In genomic region chr1:198798923-198799386, GRCh38 we compare ENCODE assay signal across 1 cellular context.
TF ChIP-seq lines count a peak whose summit lies in the region.

No MANE protein-coding gene starts in this region.

TF ChIP-seq in GM12878, 131 proteins besides CTCF, POLR2A, EP300 and RAD21 (continued from another document):
- TF ChIP-seq, protein P1, sequence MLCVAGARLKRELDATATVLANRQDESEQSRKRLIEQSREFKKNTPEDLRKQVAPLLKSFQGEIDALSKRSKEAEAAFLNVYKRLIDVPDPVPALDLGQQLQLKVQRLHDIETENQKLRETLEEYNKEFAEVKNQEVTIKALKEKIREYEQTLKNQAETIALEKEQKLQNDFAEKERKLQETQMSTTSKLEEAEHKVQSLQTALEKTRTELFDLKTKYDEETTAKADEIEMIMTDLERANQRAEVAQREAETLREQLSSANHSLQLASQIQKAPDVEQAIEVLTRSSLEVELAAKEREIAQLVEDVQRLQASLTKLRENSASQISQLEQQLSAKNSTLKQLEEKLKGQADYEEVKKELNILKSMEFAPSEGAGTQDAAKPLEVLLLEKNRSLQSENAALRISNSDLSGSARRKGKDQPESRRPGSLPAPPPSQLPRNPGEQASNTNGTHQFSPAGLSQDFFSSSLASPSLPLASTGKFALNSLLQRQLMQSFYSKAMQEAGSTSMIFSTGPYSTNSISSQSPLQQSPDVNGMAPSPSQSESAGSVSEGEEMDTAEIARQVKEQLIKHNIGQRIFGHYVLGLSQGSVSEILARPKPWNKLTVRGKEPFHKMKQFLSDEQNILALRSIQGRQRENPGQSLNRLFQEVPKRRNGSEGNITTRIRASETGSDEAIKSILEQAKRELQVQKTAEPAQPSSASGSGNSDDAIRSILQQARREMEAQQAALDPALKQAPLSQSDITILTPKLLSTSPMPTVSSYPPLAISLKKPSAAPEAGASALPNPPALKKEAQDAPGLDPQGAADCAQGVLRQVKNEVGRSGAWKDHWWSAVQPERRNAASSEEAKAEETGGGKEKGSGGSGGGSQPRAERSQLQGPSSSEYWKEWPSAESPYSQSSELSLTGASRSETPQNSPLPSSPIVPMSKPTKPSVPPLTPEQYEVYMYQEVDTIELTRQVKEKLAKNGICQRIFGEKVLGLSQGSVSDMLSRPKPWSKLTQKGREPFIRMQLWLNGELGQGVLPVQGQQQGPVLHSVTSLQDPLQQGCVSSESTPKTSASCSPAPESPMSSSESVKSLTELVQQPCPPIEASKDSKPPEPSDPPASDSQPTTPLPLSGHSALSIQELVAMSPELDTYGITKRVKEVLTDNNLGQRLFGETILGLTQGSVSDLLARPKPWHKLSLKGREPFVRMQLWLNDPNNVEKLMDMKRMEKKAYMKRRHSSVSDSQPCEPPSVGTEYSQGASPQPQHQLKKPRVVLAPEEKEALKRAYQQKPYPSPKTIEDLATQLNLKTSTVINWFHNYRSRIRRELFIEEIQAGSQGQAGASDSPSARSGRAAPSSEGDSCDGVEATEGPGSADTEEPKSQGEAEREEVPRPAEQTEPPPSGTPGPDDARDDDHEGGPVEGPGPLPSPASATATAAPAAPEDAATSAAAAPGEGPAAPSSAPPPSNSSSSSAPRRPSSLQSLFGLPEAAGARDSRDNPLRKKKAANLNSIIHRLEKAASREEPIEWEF (IDR thresholded peaks at IDR 0.05; ENCODE audit: insufficient replicate concordance, low read depth, low read length) = peak; percentile 72
- TF ChIP-seq SRF (IDR thresholded peaks at IDR 0.05; ENCODE audit: low read depth in 2 of 2, low read length in 2 of 2) (no peak), SMARCA5 (IDR thresholded peaks at IDR 0.05) (no peak), GATAD2B (conservative IDR thresholded peaks at IDR 0.05; ENCODE audit: low read depth) (0 out of 2 replicates have a peak, but pooled peaks have one; percentile 28), MEF2A (IDR thresholded peaks at IDR 0.05; ENCODE audit: insufficient read depth, low read depth, low read length) (no peak), ASH2L (IDR thresholded peaks at IDR 0.05; ENCODE audit: borderline replicate concordance, low read depth) (no peak), WRNIP1 (IDR thresholded peaks at IDR 0.05; ENCODE audit: borderline replicate concordance, low read depth, low read length) (no peak), ATF7 (IDR thresholded peaks at IDR 0.05; ENCODE audit: low read depth) (peak; percentile 31), JUND (IDR thresholded peaks at IDR 0.05; ENCODE audit: low read depth, low read length) (0 out of 2 replicates have a peak, but pooled peaks have one; percentile 5), IKZF2 (IDR thresholded peaks at IDR 0.05) (peak; percentile 33 to 48; a peak in 1 of 4 replicates), ZNF24 (IDR thresholded peaks at IDR 0.05) (peak; percentile 85), EZH2 (IDR thresholded peaks at IDR 0.05; ENCODE audit: borderline replicate concordance, control insufficient read depth, low read depth, low read length) (no peak), PAX8 (IDR thresholded peaks at IDR 0.05) (no peak), JUNB (IDR thresholded peaks at IDR 0.05) (peak; percentile 47), SUPT20H (IDR thresholded peaks at IDR 0.05; ENCODE audit: borderline replicate concordance, control insufficient read depth, low read depth, low read length) (no peak)
